Comparison of ENCODE assay signal across 18 cellular contexts in genomic region chr7:130494480-130494879, GRCh38. TPM values are rescaled to one million over a fixed set of nuclear protein-coding genes. Genes with fewer than 3 reads are reported as not detected.
DNase-seq lines count a peak whose midpoint lies in the region; ATAC-seq and TF ChIP-seq lines count a peak whose summit lies in the region.
"Had no signal": no experiment of that assay in that cellular context is flagged by ENCODE, and none has a peak within 500 bp of the region (broad histone marks: within the 10 kb centered on the region; RNA-seq: fewer than 3 reads in every experiment).

No MANE protein-coding gene starts in this region.

- no peak for ATAC-seq in activated T-helper 17 cell treated with anti-CD3 and anti-CD28 coated beads, Interleukin-2, amount 50 U/mL, for 72 hours (replicated peaks)
- ATAC-seq: esophagus mucosa had no signal

- H3K4me3 Mint-ChIP-seq in activated T-helper 17 cell treated with anti-CD3 and anti-CD28 coated beads, Interleukin-2, amount 50 U/mL, for 72 hours: no peak overlapping the region
- H3K4me3 Mint-ChIP-seq: activated naive CD8-positive, alpha-beta T cell had no signal

- peaks cover 22% of the 10 kb centered on the region for H3K27me3 Mint-ChIP-seq in activated T-helper 17 cell treated with anti-CD3 and anti-CD28 coated beads, Interleukin-2, amount 50 U/mL, for 72 hours

- no peak for TF ChIP-seq CTCF in BJ (IDR thresholded peaks at IDR 0.05; ENCODE audit: insufficient read depth, low read depth, low read length)
- no peak for TF ChIP-seq CTCF in neural cell (IDR thresholded peaks at IDR 0.05; ENCODE audit: poor library complexity, severe bottlenecking)

- H3K9me3 ChIP-seq in endocrine pancreas (ENCODE audit: control insufficient read depth, low read length) (no peaks in the 10 kb centered on the region), neural cell (ENCODE audit: low read length) (no peaks in the 10 kb centered on the region)
- H3K9me3 ChIP-seq: prostate gland had no signal

- peak overlapping the region; percentile 55 for H3K4me2 ChIP-seq in neural cell (ENCODE audit: low read length)

- peak overlapping the region; percentile 90 for H3K27ac ChIP-seq in neural cell (ENCODE audit: low read length)
- H3K27ac ChIP-seq: heart right ventricle, prostate gland had no signal

- H3K4me1 Mint-ChIP-seq in activated T-helper 17 cell treated with anti-CD3 and anti-CD28 coated beads, Interleukin-2, amount 50 U/mL, for 72 hours: peaks cover 4% of the 10 kb centered on the region

- H3K36me3 ChIP-seq in BJ (ENCODE audit: control insufficient read depth, insufficient read depth, low read length) (peaks cover 5% of the 10 kb centered on the region), endocrine pancreas (ENCODE audit: control insufficient read depth, insufficient read depth, low read length) (peaks cover 2% of the 10 kb centered on the region), neural cell (ENCODE audit: insufficient read depth, low read length) (peaks cover 5% of the 10 kb centered on the region)
- H3K36me3 ChIP-seq: heart right ventricle, prostate gland had no signal

- CTCF ChIA-PET in BJ (lab: Yijun Ruan, JAX): interaction anchor here (0.7 to 0.9 kb wide), 3 partner anchors 11 to 228 kb away, joined by 3 read pairs; no protein-coding TSS in a partner anchor

- no peaks in the 10 kb centered on the region for H3K27me3 ChIP-seq in BJ (ENCODE audit: control insufficient read depth, insufficient read depth, low read length)
- no peaks in the 10 kb centered on the region for H3K27me3 ChIP-seq in endocrine pancreas (ENCODE audit: control insufficient read depth, insufficient read depth, low read length)
- H3K27me3 ChIP-seq in neural cell (ENCODE audit: insufficient read depth, low read depth, low read length): no peaks in the 10 kb centered on the region

- H3K79me2 ChIP-seq in neural cell (replicated peaks; ENCODE audit: insufficient read depth, low read length): peaks cover 79% of the 10 kb centered on the region

- H3K9me2 ChIP-seq in neural cell (ENCODE audit: insufficient read depth, low read length): no peaks in the 10 kb centered on the region

- peaks cover 12% of the 10 kb centered on the region for H3K4me1 ChIP-seq in endocrine pancreas (ENCODE audit: control insufficient read depth, insufficient read depth, low read length)

- no peak overlapping the region for H3K27ac Mint-ChIP-seq in activated T-helper 17 cell treated with anti-CD3 and anti-CD28 coated beads, Interleukin-2, amount 50 U/mL, for 72 hours
- H3K27ac Mint-ChIP-seq: activated naive CD8-positive, alpha-beta T cell; IgD-negative memory B cell had no signal

- no peaks in the 10 kb centered on the region for H3K9me3 Mint-ChIP-seq in activated T-helper 17 cell treated with anti-CD3 and anti-CD28 coated beads, Interleukin-2, amount 50 U/mL, for 72 hours

- H4K20me1 ChIP-seq in neural cell (ENCODE audit: insufficient read depth): peaks cover 41% of the 10 kb centered on the region

- no peak overlapping the region for H3K9ac ChIP-seq in endocrine pancreas (ENCODE audit: control insufficient read depth, insufficient read depth, low read length)
- H3K9ac ChIP-seq in neural cell (ENCODE audit: low read length): peak overlapping the region; percentile 91

- POLR2A ChIA-PET in BJ (lab: Charles Lee): no interaction called here

- DNase-seq in BJ (ENCODE audit: low read depth) (no peak), OCI-M1 (lab: John Stamatoyannopoulos, UW) (peak; percentile 87), NCI-H2107 (lab: John Stamatoyannopoulos, UW) (no peak), NCI-H1092 (lab: John Stamatoyannopoulos, UW) (no peak)
- DNase-seq in effector CD4-positive, alpha-beta T cell: no peak
- DNase-seq: activated CD4-positive, alpha-beta T cell treated with anti-CD3 and anti-CD28 coated beads for 4 hours; HCEC 1CT; heart right ventricle; MV-4-11; NCI-H2081; Right ventricle myocardium superior had no signal

- H3K36me3 Mint-ChIP-seq in activated T-helper 17 cell treated with anti-CD3 and anti-CD28 coated beads, Interleukin-2, amount 50 U/mL, for 72 hours (ENCODE audit: low read depth): peaks cover 9% of the 10 kb centered on the region

- H3K4me3 ChIP-seq in BJ (ENCODE audit: low read depth, low read length): peak overlapping the region; percentile 62
- peak overlapping the region; percentile 87 for H3K4me3 ChIP-seq in endocrine pancreas (ENCODE audit: control insufficient read depth, insufficient read depth, low read length)
- H3K4me3 ChIP-seq in neural cell (ENCODE audit: low read length): peak overlapping the region; percentile 79
- H3K4me3 ChIP-seq: prostate gland had no signal

- H2AFZ ChIP-seq in neural cell (ENCODE audit: low read depth, low read length): no peak overlapping the region

- H3F3A ChIP-seq in neural cell (ENCODE audit: insufficient read depth, low read length, poor library complexity, severe bottlenecking): no peaks in the 10 kb centered on the region

- no peak for TF ChIP-seq EP300 in neural cell (conservative IDR thresholded peaks at IDR 0.05; ENCODE audit: poor library complexity, severe bottlenecking)

- TF ChIP-seq RAD21 in neural cell (conservative IDR thresholded peaks at IDR 0.05): no peak

TF ChIP-seq in neural cell, 6 proteins besides CTCF, POLR2A, EP300 and RAD21:
- no peak for TF ChIP-seq TAF1 (IDR thresholded peaks at IDR 0.05; ENCODE audit: low read depth)
- TF ChIP-seq SMC3 (conservative IDR thresholded peaks at IDR 0.05; ENCODE audit: poor library complexity): no peak
- TF ChIP-seq REST (IDR thresholded peaks at IDR 0.05; ENCODE audit: borderline replicate concordance): no peak
- no peak for TF ChIP-seq EZH2 (IDR thresholded peaks at IDR 0.05; ENCODE audit: borderline replicate concordance, insufficient read depth, low read length, poor library complexity, severe bottlenecking)
- no peak for TF ChIP-seq POLR2AphosphoS5 (IDR thresholded peaks at IDR 0.05)
- no peak for TF ChIP-seq MXI1 (conservative IDR thresholded peaks at IDR 0.05; ENCODE audit: poor library complexity, severe bottlenecking)

RNA-seq across cellular contexts. Expression of gene MEST, which starts 2.6 kb away (rescaled TPM):
- polyA plus RNA-seq in BJ (2011; rRNA removed): 122 and 133 TPM in 2 replicates
- 46.7 and 64.3 TPM in 2 replicates for polyA minus RNA-seq in BJ (2011; rRNA and poly(A)+ RNA removed)
- 136 and 153 TPM in 2 replicates for polyA plus RNA-seq in neural cell
- polyA minus RNA-seq in neural cell: 597 and 698 TPM in 2 replicates
- total RNA-seq in activated T-helper 17 cell treated with anti-CD3 and anti-CD28 coated beads, Interleukin-2, amount 50 U/mL, for 72 hours: 1 to 10 TPM in 1 of 2 donors, under 1 TPM in 1; 0.99 to 1.5 TPM

RNA-seq across cellular contexts. Expression of gene CEP41, which starts 53.7 kb away (rescaled TPM):
- polyA plus RNA-seq in BJ (2011; rRNA removed): 24.2 and 24.5 TPM in 2 replicates
- polyA minus RNA-seq in BJ (2011; rRNA and poly(A)+ RNA removed): 11.6 and 17.6 TPM in 2 replicates
- 47.0 and 47.5 TPM in 2 replicates for polyA plus RNA-seq in neural cell
- polyA minus RNA-seq in neural cell: 44.6 and 49.2 TPM in 2 replicates
- total RNA-seq in activated T-helper 17 cell treated with anti-CD3 and anti-CD28 coated beads, Interleukin-2, amount 50 U/mL, for 72 hours: 10 to 100 TPM in 1 of 2 donors, 1 to 10 TPM in 1; 8.3 to 14.0 TPM
